ENCODE assay signal across 23 cellular contexts in genomic region chr7:36673703-36674102, GRCh38. TPM values are rescaled to one million over a fixed set of nuclear protein-coding genes. Genes with fewer than 3 reads are reported as not detected.
DNase-seq lines count a peak whose midpoint lies in the region; ATAC-seq, FAIRE-seq and TF ChIP-seq lines count a peak whose summit lies in the region.
"Had no signal": no experiment of that assay in that cellular context is flagged by ENCODE, and none has a peak within 500 bp of the region (broad histone marks: within the 10 kb centered on the region; RNA-seq: fewer than 3 reads in every experiment).

No MANE protein-coding gene starts in this region.

- H3K27ac Mint-ChIP-seq in natural killer cell treated with Interleukin-12 subunit alpha and Interleukin-12 subunit beta and Interleukin-15 and Interleukin-18, amount 100 ng/mL, for 72 hours = peak overlapping the region; percentile 100
- H3K27ac Mint-ChIP-seq in effector memory CD8-positive, alpha-beta T cell = no peak overlapping the region

- H3K4me3 ChIP-seq in bronchial epithelial cell (ENCODE audit: low read depth, low read length) = no peak overlapping the region
- H3K4me3 ChIP-seq: A549, Peyer's patch, SJCRH30 had no signal

- TF ChIP-seq CTCF in bronchial epithelial cell (IDR thresholded peaks at IDR 0.05; ENCODE audit: insufficient read depth, low read length, severe bottlenecking) = no peak

- no peak for FAIRE-seq in bronchial epithelial cell (lab: Jason Lieb, UNC)
- FAIRE-seq: A549, D721Med had no signal

- DNase-seq in Daoy (ENCODE audit: low read depth) (peak; percentile 37), HT1080 (ENCODE audit: low read depth) (peak; percentile 30), bronchial epithelial cell (ENCODE audit: low read depth) (peak; percentile 44)
- DNase-seq in natural killer cell treated with Interleukin-12 subunit alpha and Interleukin-12 subunit beta and Interleukin-15 and Interleukin-18, amount 100 ng/mL, for 72 hours (ENCODE audit: low spot score) = no peak
- no peak for DNase-seq in effector memory CD8-positive, alpha-beta T cell
- DNase-seq: BE2C; DMS53; EL; KBM-7; NCI-H1105; NCI-H146; NCI-H2029; NCI-H226; NCI-H524; NCI-H774; NK-92 treated with Interleukin-12 subunit alpha and Interleukin-12 subunit beta, amount 100 ng/mL, for 24 hours; Peyer's patch; SJCRH30 had no signal

- ATAC-seq in natural killer cell treated with Interleukin-12 subunit alpha and Interleukin-12 subunit beta and Interleukin-15 and Interleukin-18, amount 100 ng/mL, for 72 hours = no peak
- ATAC-seq in HG03342 (IDR thresholded peaks at IDR 0.05; ENCODE audit: unreplicated experiment) = no peak
- ATAC-seq in effector memory CD8-positive, alpha-beta T cell (replicated peaks) = no peak
- no peak for ATAC-seq in HG03108 (IDR thresholded peaks at IDR 0.05; ENCODE audit: unreplicated experiment)
- ATAC-seq: A549 had no signal

- H3K4me3 Mint-ChIP-seq in natural killer cell treated with Interleukin-12 subunit alpha and Interleukin-12 subunit beta and Interleukin-15 and Interleukin-18, amount 100 ng/mL, for 72 hours = no peak overlapping the region
- H3K4me3 Mint-ChIP-seq in effector memory CD8-positive, alpha-beta T cell = no peak overlapping the region

- no peaks in the 10 kb centered on the region for H3K27me3 ChIP-seq in bronchial epithelial cell (ENCODE audit: control insufficient read depth, insufficient read depth, low read length)
- H3K27me3 ChIP-seq: BE2C, Peyer's patch, SJCRH30 had no signal

- H3K36me3 Mint-ChIP-seq in natural killer cell treated with Interleukin-12 subunit alpha and Interleukin-12 subunit beta and Interleukin-15 and Interleukin-18, amount 100 ng/mL, for 72 hours = peaks cover 44% of the 10 kb centered on the region
- H3K36me3 Mint-ChIP-seq in effector memory CD8-positive, alpha-beta T cell (ENCODE audit: insufficient read depth) = peaks cover 32% of the 10 kb centered on the region

- H3K36me3 ChIP-seq in bronchial epithelial cell (ENCODE audit: control insufficient read depth, insufficient read depth, low read length) = no peaks in the 10 kb centered on the region
- H3K36me3 ChIP-seq: BE2C, Peyer's patch, SJCRH30 had no signal

- H3K9me3 Mint-ChIP-seq in natural killer cell treated with Interleukin-12 subunit alpha and Interleukin-12 subunit beta and Interleukin-15 and Interleukin-18, amount 100 ng/mL, for 72 hours = peaks cover 3% of the 10 kb centered on the region
- no peaks in the 10 kb centered on the region for H3K9me3 Mint-ChIP-seq in effector memory CD8-positive, alpha-beta T cell

- peaks cover 69 to 74% of the 10 kb centered on the region in 2 donors for H3K4me1 Mint-ChIP-seq in natural killer cell treated with Interleukin-12 subunit alpha and Interleukin-12 subunit beta and Interleukin-15 and Interleukin-18, amount 100 ng/mL, for 72 hours (ENCODE audit: low read depth in 2 of 2)
- H3K4me1 Mint-ChIP-seq in effector memory CD8-positive, alpha-beta T cell (ENCODE audit: low read depth in 2 of 2) = peaks cover 31 to 76% of the 10 kb centered on the region in 2 donors

- H3K27me3 Mint-ChIP-seq in natural killer cell treated with Interleukin-12 subunit alpha and Interleukin-12 subunit beta and Interleukin-15 and Interleukin-18, amount 100 ng/mL, for 72 hours = no peaks in the 10 kb centered on the region
- H3K27me3 Mint-ChIP-seq in effector memory CD8-positive, alpha-beta T cell = no peaks in the 10 kb centered on the region

RNA-seq across cellular contexts. Expression of gene AOAH, which starts 50.6 kb away (rescaled TPM):
- total RNA-seq in Daoy (2014; rRNA removed; shearing (Covaris generic)) = 39.0 and 42.6 TPM in 2 replicates
- total RNA-seq in HT1080 (2014; rRNA removed; shearing (Covaris generic)) = 0.79 and 1.4 TPM in 2 replicates
- polyA plus RNA-seq in HT1080 (2015; cell fraction: cytosol; rRNA removed) = 4.6 and 7.6 TPM in 2 replicates
- 6.5 and 8.0 TPM in 2 replicates for polyA plus RNA-seq in HT1080 (2015; cell fraction: nucleus; rRNA removed)
- total RNA-seq in bronchial epithelial cell = not detected in 2 replicates
- 100 to 1,000 TPM; 108 to 136 TPM for total RNA-seq in natural killer cell treated with Interleukin-12 subunit alpha and Interleukin-12 subunit beta and Interleukin-15 and Interleukin-18, amount 100 ng/mL, for 72 hours
- total RNA-seq: HT-29 had no signal

Comparison
In these comparisons a context has a peak if more than half of its experiments do, and no peak if none do; other contexts are left out.
1. DNase-seq: peak in Daoy (single experiment), HT1080 (single experiment) and bronchial epithelial cell (single experiment); none in natural killer cell treated with Interleukin-12 subunit alpha and Interleukin-12 subunit beta and Interleukin-15 and Interleukin-18, amount 100 ng/mL, for 72 hours (single experiment) and effector memory CD8-positive, alpha-beta T cell (0 of 3).
2. H3K27ac Mint-ChIP-seq: peak in natural killer cell treated with Interleukin-12 subunit alpha and Interleukin-12 subunit beta and Interleukin-15 and Interleukin-18, amount 100 ng/mL, for 72 hours (2 of 2); none in effector memory CD8-positive, alpha-beta T cell (0 of 2).
3. RNA of gene AOAH, which starts 50.6 kb away (total RNA-seq): 108 to 136 TPM in natural killer cell treated with Interleukin-12 subunit alpha and Interleukin-12 subunit beta and Interleukin-15 and Interleukin-18, amount 100 ng/mL, for 72 hours and 39.0 to 42.6 TPM in Daoy; 0.79 to 1.4 TPM in HT1080 and not detected in bronchial epithelial cell; every median in the first group is over 10 times any median in the second.